22 cellular contexts compared by ENCODE assay signal in the genomic region with DNA sequence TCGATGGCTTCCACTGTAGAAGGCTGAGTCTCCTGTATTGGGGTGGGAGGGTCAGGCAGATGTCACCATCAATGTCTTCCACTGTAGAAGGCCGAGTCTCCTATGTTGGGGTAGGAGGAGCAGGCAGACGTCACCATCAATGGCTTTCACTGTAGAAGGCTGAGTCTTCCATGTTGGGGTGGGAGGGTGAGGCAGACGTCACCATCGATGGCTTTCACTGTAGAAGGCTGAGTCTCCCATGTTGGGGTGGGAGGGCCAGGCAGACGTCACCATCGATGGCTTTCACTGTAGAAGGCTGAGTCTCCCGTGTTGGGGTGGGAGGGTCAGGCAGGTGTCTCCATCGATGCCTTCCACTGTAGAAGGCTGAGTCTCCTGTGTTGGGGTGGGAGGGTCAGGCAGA.
"Had no signal": no experiment of that assay in that cellular context is flagged by ENCODE, and none has a peak within 500 bp of the region (broad histone marks: within the 10 kb centered on the region; RNA-seq: fewer than 3 reads in every experiment).

No MANE protein-coding gene starts in this region.

- H3K27ac ChIP-seq: colonic mucosa, epithelial cell of prostate, foreskin keratinocyte, gastroesophageal sphincter, heart left ventricle, hepatocyte, left lung, lower lobe of right lung had no signal

- H3K79me2 ChIP-seq: hepatocyte had no signal

- H3K9me3 ChIP-seq: colonic mucosa, gastroesophageal sphincter, left lung, lower lobe of right lung had no signal

- H2AFZ ChIP-seq: hepatocyte had no signal

- H3K4me2 ChIP-seq: hepatocyte had no signal

- H3K27me3 ChIP-seq: colonic mucosa, foreskin keratinocyte, hepatocyte, left lung had no signal

- DNase-seq: colonic mucosa; cortex of kidney; effector CD8-positive, alpha-beta T cell; effector memory CD8-positive, alpha-beta T cell; endodermal cell; erythroblast; foreskin keratinocyte; heart left ventricle; left cardiac atrium; left lung; left ventricle myocardium superior; lower lobe of right lung; mesenchymal stem cell; midbrain had no signal

- H3K36me3 ChIP-seq: colonic mucosa, gastroesophageal sphincter, heart left ventricle, left lung, lower lobe of right lung had no signal

- H3K4me3 ChIP-seq: colonic mucosa, gastroesophageal sphincter, heart left ventricle, hepatocyte, left lung, lower lobe of right lung had no signal

- H3K4me1 ChIP-seq: colonic mucosa, foreskin keratinocyte, gastroesophageal sphincter, heart left ventricle, left lung, lower lobe of right lung had no signal

- ATAC-seq: effector memory CD8-positive, alpha-beta T cell; esophagus mucosa; foreskin keratinocyte; gastroesophageal sphincter; heart left ventricle; left cardiac atrium; left lung; left ventricle myocardium superior; lower lobe of right lung had no signal

- FAIRE-seq: endometrium, frontal cortex, islet of Langerhans, keratinocyte had no signal
